1 cellular context compared by ENCODE assay signal in genomic region chr5:159504106-159504856, GRCh38.
TF ChIP-seq lines count a peak whose summit lies in the region.

No MANE protein-coding gene starts in this region.

TF ChIP-seq in SK-N-SH treated with all-trans-retinoic acid at 6 μM for 48 hours, 23 proteins besides CTCF, POLR2A, EP300 and RAD21 (continued from another document):
- no peak for TF ChIP-seq PATZ1 (CRISPR knock-in tag; IDR thresholded peaks at IDR 0.05; ENCODE audit: borderline replicate concordance)
- TF ChIP-seq ESRRG (CRISPR knock-in tag; IDR thresholded peaks at IDR 0.05): no peak
- no peak for TF ChIP-seq ZFP3 (CRISPR knock-in tag; IDR thresholded peaks at IDR 0.05)
- no peak for TF ChIP-seq CREB5 (CRISPR knock-in tag; IDR thresholded peaks at IDR 0.05; ENCODE audit: low read depth)
- TF ChIP-seq RARB (CRISPR knock-in tag; IDR thresholded peaks at IDR 0.05): no peak
- no peak for TF ChIP-seq ZNF70 (CRISPR knock-in tag; IDR thresholded peaks at IDR 0.05)
- TF ChIP-seq TOX (CRISPR knock-in tag; IDR thresholded peaks at IDR 0.05; ENCODE audit: borderline replicate concordance): no peak
- no peak for TF ChIP-seq ARNTL (CRISPR knock-in tag; IDR thresholded peaks at IDR 0.05; ENCODE audit: borderline replicate concordance, low read depth)
- TF ChIP-seq ISL1 (CRISPR knock-in tag; IDR thresholded peaks at IDR 0.05): no peak
- no peak for TF ChIP-seq ZNF8 (CRISPR knock-in tag; IDR thresholded peaks at IDR 0.05)
- TF ChIP-seq TSHZ2 (CRISPR knock-in tag; IDR thresholded peaks at IDR 0.05): no peak
- no peak for TF ChIP-seq PPARA (CRISPR knock-in tag; IDR thresholded peaks at IDR 0.05; ENCODE audit: borderline replicate concordance)
- no peak for TF ChIP-seq SNAI2 (CRISPR knock-in tag; IDR thresholded peaks at IDR 0.05)
